ENCODE assay signal across 8 cellular contexts in the genomic region with DNA sequence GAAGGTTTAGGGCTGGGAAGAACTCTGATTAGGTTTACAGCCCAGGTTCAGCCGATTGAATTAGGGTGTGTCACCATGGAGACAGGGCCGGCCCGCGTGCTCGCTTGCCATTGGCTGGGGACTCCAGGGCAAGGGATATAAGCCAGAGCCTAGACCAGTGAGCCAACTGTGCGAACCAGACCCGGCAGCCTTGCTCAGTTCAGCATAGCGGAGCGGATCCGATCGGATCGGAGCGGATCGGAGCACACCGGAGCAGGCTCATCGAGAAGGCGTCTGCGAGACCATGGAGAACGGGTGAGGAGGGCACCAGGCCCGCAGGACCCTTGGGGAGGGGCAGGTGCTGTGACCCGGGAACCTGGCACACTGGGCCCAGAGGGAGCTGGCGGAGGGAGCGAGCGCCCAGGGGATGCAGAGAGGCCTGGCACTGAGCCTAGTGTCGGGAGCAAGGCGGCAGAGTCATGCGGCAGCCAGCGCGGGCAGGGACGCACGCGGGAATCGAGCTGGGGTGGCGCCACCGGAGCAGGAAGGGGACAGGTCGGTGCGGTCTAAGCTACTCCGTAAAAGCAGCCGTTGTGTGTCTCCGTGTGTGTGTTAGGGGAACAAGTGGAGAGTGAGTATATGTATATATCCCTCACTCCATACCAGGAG. TPM values are rescaled to one million over a fixed set of nuclear protein-coding genes. Genes with fewer than 3 reads are reported as not detected.
DNase-seq lines count a peak whose midpoint lies in the region; ATAC-seq, FAIRE-seq and TF ChIP-seq lines count a peak whose summit lies in the region.

A gene (plus strand): TSS at position 165 of the 648 bp plus-strand sequence. CDS start 119 bp downstream, at position 284.

- whole genome bisulfite sequencing in HepG2 (ENCODE audit: low lambda C conversion rate): 0% methylated on average over 24 of the region's 40 CpGs

- TSS peak; percentile 65 for BruUV-seq in HepG2 (replicated peaks; lab: Mats Ljungman, UMichigan)

- peak within 1 kb of the TSS; percentile 54 to 93 (median 74) for H3K4me3 ChIP-seq in HepG2 (replicated peaks in 1 of 3; ENCODE audit: insufficient read depth in 1 of 3, low read depth in 2 of 3, low read length in 3 of 3)

- H3K27me3 ChIP-seq in HepG2 (ENCODE audit: control insufficient read depth in 1 of 2, insufficient read depth in 2 of 2, low read length in 2 of 2): no peaks in the 10 kb centered on the region

- H3K4me3 Mint-ChIP-seq in dendritic cell treated with granulocyte-macrophage colony-stimulating factor and Interleukin-4, amounts not matched to agents 40 ng/mL and 50 ng/mL, for 4 days: peak within 1 kb of the TSS; percentile 92

- TF ChIP-seq CTCF in HepG2 (CRISPR knock-in tag; IDR thresholded peaks at IDR 0.05): peak; percentile 48

- H3K9me3 Mint-ChIP-seq in dendritic cell treated with granulocyte-macrophage colony-stimulating factor and Interleukin-4, amounts not matched to agents 40 ng/mL and 50 ng/mL, for 4 days: no peaks in the 10 kb centered on the region

- POLR2A ChIA-PET in HepG2 (lab: Yijun Ruan, JAX): interaction anchor here (0.7 to 4.1 kb wide), 11 partner anchors 8 to 212 kb away, joined by 3 to 46 read pairs (median 6); a partner anchor contains a TSS

- H3K27ac Mint-ChIP-seq in dendritic cell treated with granulocyte-macrophage colony-stimulating factor and Interleukin-4, amounts not matched to agents 40 ng/mL and 50 ng/mL, for 4 days: peak within 1 kb of the TSS; percentile 91

- no peaks in the 10 kb centered on the region for H4K20me1 ChIP-seq in HepG2 (ENCODE audit: insufficient read depth, low read length)

- H3K4me2 ChIP-seq in HepG2 (ENCODE audit: low read depth, low read length): peak within 1 kb of the TSS; percentile 99

- in situ Hi-C loops in HepG2 (cut with HindIII; ENCODE audit: extremely low pct_ligation_motif_present, low pct_unique_long_range_greater_than_20kb): loop anchor here (10.0 to 25.0 kb wide), 3 partner anchors 132 to 505 kb away; a partner anchor contains a TSS

- peak; percentile 96 for ATAC-seq in GM19397 (IDR thresholded peaks at IDR 0.05; ENCODE audit: unreplicated experiment)
- ATAC-seq in HG03565 (IDR thresholded peaks at IDR 0.05; ENCODE audit: unreplicated experiment): peak; percentile 90
- ATAC-seq in HepG2: peak; percentile 97

- H3K27ac ChIP-seq in HepG2 (ENCODE audit: extremely low read length, insufficient read depth, low read length): peak within 1 kb of the TSS; percentile 53

- peaks cover 17% of the 10 kb centered on the region for H3K79me2 ChIP-seq in HepG2 (ENCODE audit: insufficient read depth, low read length)

- no peaks in the 10 kb centered on the region for H3K9me3 ChIP-seq in HepG2 (ENCODE audit: low read length)

- peaks cover 40% of the 10 kb centered on the region for H3K36me3 Mint-ChIP-seq in dendritic cell treated with granulocyte-macrophage colony-stimulating factor and Interleukin-4, amounts not matched to agents 40 ng/mL and 50 ng/mL, for 4 days (ENCODE audit: low read depth)

- peak; percentile 93 for FAIRE-seq in HepG2 (lab: Jason Lieb, UNC)

- TF ChIP-seq POLR2A in HepG2 (IDR thresholded peaks at IDR 0.05; ENCODE audit: insufficient read depth in 1 of 2, low read depth in 2 of 2, low read length in 2 of 2): peak; percentile 100

- no peaks in the 10 kb centered on the region for H3K27me3 Mint-ChIP-seq in dendritic cell treated with granulocyte-macrophage colony-stimulating factor and Interleukin-4, amounts not matched to agents 40 ng/mL and 50 ng/mL, for 4 days

- CTCF ChIA-PET in HepG2 (lab: Yijun Ruan, JAX; ENCODE audit: low intra/inter-chr PET ratio, low total read pairs): no interaction called here

- peak; percentile 60; the same call in 1 of the 2 replicates for TF ChIP-seq RAD21 in HepG2 (CRISPR knock-in tag; IDR thresholded peaks at IDR 0.05)

- H3K4me1 Mint-ChIP-seq in dendritic cell treated with granulocyte-macrophage colony-stimulating factor and Interleukin-4, amounts not matched to agents 40 ng/mL and 50 ng/mL, for 4 days (ENCODE audit: low read depth): peaks cover 48% of the 10 kb centered on the region

- intact Hi-C loops in dendritic cell treated with granulocyte-macrophage colony-stimulating factor and Interleukin-4, amounts not matched to agents 40 ng/mL and 50 ng/mL, for 4 days (cut with micrococcal nuclease): loop anchor here (1.0 to 2.0 kb wide), 2 partner anchors 8 to 15 kb away; a partner anchor contains a TSS
- intact Hi-C loops in HepG2 (cut with micrococcal nuclease; ENCODE audit: unreplicated experiment): loop anchor here (1.0 kb wide), 3 partner anchors 8 to 213 kb away; a partner anchor contains a TSS

- peak within 1 kb of the TSS; percentile 70 for H3K9ac ChIP-seq in HepG2 (ENCODE audit: insufficient read depth, low read depth, low read length)

- TF ChIP-seq EP300 in HepG2 (IDR thresholded peaks at IDR 0.05; ENCODE audit: low read depth in 2 of 2, low read length in 2 of 2) (no peak), HepG2 (CRISPR knock-in tag; IDR thresholded peaks at IDR 0.05; ENCODE audit: borderline replicate concordance) (0 out of 2 replicates have a peak, but pooled peaks have one; percentile 28)

- H3K36me3 ChIP-seq in HepG2 (replicated peaks in 1 of 2; ENCODE audit: control insufficient read depth in 1 of 2, insufficient read depth in 2 of 2, low read length in 2 of 2): peaks cover 3 to 12% of the 10 kb centered on the region in 2 experiments; a peak in 3 of 5 replicates

- DNase-seq in CD1c-positive myeloid dendritic cell (ENCODE audit: extremely low spot score) (peak; percentile 92), NCI-H748 treated with DMSO at 0.1 percent for 48 hours (lab: John Stamatoyannopoulos, UW) (peak; percentile 82), HepG2 (ENCODE audit: low spot score) (peak; percentile 88)
- peak; percentile 82 to 89 for DNase-seq in activated CD4-positive, alpha-beta T cell treated with anti-CD3 and anti-CD28 coated beads, Interleukin-2, amount 50 U/mL, for 24 hours (ENCODE audit: low read depth in 1 of 2, low spot score in 1 of 2)
- peak; percentile 86 for DNase-seq in stimulated activated CD4-positive, alpha-beta T cell treated with anti-CD3 and anti-CD28 coated beads, Interleukin-4, amount 100 ng/mL, for 1 hour

- peaks cover 52% of the 10 kb centered on the region for H3K4me1 ChIP-seq in HepG2 (ENCODE audit: insufficient read depth, low read length)

- peak within 1 kb of the TSS; percentile 78 for H2AFZ ChIP-seq in HepG2 (ENCODE audit: low read length)

TF ChIP-seq in HepG2, 621 proteins besides CTCF, POLR2A, EP300 and RAD21 (continues in another document):
- TF ChIP-seq, protein P1, sequence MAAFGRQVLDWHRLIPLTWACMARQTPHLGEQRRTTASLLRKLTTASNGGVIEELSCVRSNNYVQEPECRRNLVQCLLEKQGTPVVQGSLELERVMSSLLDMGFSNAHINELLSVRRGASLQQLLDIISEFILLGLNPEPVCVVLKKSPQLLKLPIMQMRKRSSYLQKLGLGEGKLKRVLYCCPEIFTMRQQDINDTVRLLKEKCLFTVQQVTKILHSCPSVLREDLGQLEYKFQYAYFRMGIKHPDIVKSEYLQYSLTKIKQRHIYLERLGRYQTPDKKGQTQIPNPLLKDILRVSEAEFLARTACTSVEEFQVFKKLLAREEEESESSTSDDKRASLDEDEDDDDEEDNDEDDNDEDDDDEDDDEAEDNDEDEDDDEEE (CRISPR knock-in tag; IDR thresholded peaks at IDR 0.05): no peak
- TF ChIP-seq, protein P2, sequence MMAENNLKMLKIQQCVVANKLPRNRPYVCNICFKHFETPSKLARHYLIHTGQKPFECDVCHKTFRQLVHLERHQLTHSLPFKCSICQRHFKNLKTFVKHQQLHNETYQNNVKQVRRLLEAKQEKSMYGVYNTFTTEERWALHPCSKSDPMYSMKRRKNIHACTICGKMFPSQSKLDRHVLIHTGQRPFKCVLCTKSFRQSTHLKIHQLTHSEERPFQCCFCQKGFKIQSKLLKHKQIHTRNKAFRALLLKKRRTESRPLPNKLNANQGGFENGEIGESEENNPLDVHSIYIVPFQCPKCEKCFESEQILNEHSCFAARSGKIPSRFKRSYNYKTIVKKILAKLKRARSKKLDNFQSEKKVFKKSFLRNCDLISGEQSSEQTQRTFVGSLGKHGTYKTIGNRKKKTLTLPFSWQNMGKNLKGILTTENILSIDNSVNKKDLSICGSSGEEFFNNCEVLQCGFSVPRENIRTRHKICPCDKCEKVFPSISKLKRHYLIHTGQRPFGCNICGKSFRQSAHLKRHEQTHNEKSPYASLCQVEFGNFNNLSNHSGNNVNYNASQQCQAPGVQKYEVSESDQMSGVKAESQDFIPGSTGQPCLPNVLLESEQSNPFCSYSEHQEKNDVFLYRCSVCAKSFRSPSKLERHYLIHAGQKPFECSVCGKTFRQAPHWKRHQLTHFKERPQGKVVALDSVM (CRISPR knock-in tag; IDR thresholded peaks at IDR 0.05): no peak
- TF ChIP-seq ZNF296 (CRISPR knock-in tag; conservative IDR thresholded peaks at IDR 0.05) (peak; percentile 57; the same call in 1 of the 2 replicates), ZNF232 (CRISPR knock-in tag; IDR thresholded peaks at IDR 0.05; ENCODE audit: borderline replicate concordance) (no peak), NFIB (CRISPR knock-in tag; IDR thresholded peaks at IDR 0.05; ENCODE audit: borderline replicate concordance) (no peak), DMAP1 (CRISPR knock-in tag; IDR thresholded peaks at IDR 0.05) (peak; percentile 67; the same call in 1 of the 2 replicates)

RNA-seq across cellular contexts. Expression of the gene that starts here (rescaled TPM):
- total RNA-seq in HepG2 (2016; rRNA removed; fragmentation: Illumina TruSeq; extraction: Trizol): 74.8 and 117 TPM in 2 replicates
- 7.1 and 8.7 TPM in 2 replicates for total RNA-seq in HepG2 (2016; cell fraction: cytosol; rRNA removed; fragmentation: Illumina TruSeq; extraction: Trizol; ENCODE audit: low read depth)
- total RNA-seq in HepG2 (2016; cell fraction: insoluble cytoplasmic fraction; rRNA removed; fragmentation: Illumina TruSeq; extraction: Trizol): 74.5 and 119 TPM in 2 replicates
- total RNA-seq in HepG2 (2016; cell fraction: membrane; rRNA removed; fragmentation: Illumina TruSeq; extraction: Trizol): 16.6 and 17.8 TPM in 2 replicates
- total RNA-seq in HepG2 (2016; cell fraction: nucleus; rRNA removed; fragmentation: Illumina TruSeq; extraction: Trizol): 36.5 and 46.4 TPM in 2 replicates
- polyA plus RNA-seq in HepG2 (2011; rRNA removed): 40.2 and 45.4 TPM in 2 replicates
- polyA plus RNA-seq in HepG2 (2011; cell fraction: cytosol; rRNA removed): 49.6 and 54.1 TPM in 2 replicates
- polyA plus RNA-seq in HepG2 (2011; cell fraction: nucleus; rRNA removed): 20.3 and 24.4 TPM in 2 replicates
- polyA plus RNA-seq in HepG2 (2012): 22.4 and 23.3 TPM in 2 replicates
- 6.6 and 6.8 TPM in 2 replicates for polyA plus RNA-seq in HepG2 (2016; cell fraction: cytosol; fragmentation: Illumina TruSeq; extraction: Trizol; ENCODE audit: low read depth)
- polyA plus RNA-seq in HepG2 (2016; cell fraction: insoluble cytoplasmic fraction; fragmentation: Illumina TruSeq; extraction: Trizol; ENCODE audit: low read depth): 118 and 121 TPM in 2 replicates
- 10.3 and 11.4 TPM in 2 replicates for polyA plus RNA-seq in HepG2 (2016; cell fraction: membrane; fragmentation: Illumina TruSeq; extraction: Trizol; ENCODE audit: low read depth)
- polyA plus RNA-seq in HepG2 (2016; cell fraction: nucleus; fragmentation: Illumina TruSeq; extraction: Trizol; ENCODE audit: insufficient read depth, low read depth): 46.5 and 51.8 TPM in 2 replicates
- 38.2 and 227 TPM in 2 replicates for polyA minus RNA-seq in HepG2 (2011; rRNA and poly(A)+ RNA removed; ENCODE audit: low replicate concordance)
- polyA minus RNA-seq in HepG2 (2011; cell fraction: cytosol; rRNA and poly(A)+ RNA removed): 25.9 and 29.4 TPM in 2 replicates
- polyA minus RNA-seq in HepG2 (2011; cell fraction: nucleus; rRNA and poly(A)+ RNA removed): 25.4 and 32.6 TPM in 2 replicates

Comparison
In these comparisons a context has a peak if more than half of its experiments do, and no peak if none do; other contexts are left out.
1. Peak in every context shown above with its lines: DNase-seq, ATAC-seq, H3K4me3 ChIP-seq and H3K27ac ChIP-seq.